Comparison of ENCODE assay signal across 8 cellular contexts in genomic region chr6:41894366-41895299, GRCh38. TPM values are rescaled to one million over a fixed set of nuclear protein-coding genes. Genes with fewer than 3 reads are reported as not detected.
DNase-seq lines count a peak whose midpoint lies in the region; ATAC-seq and TF ChIP-seq lines count a peak whose summit lies in the region.
"Had no signal": no experiment of that assay in that cellular context is flagged by ENCODE, and none has a peak within 500 bp of the region (broad histone marks: within the 10 kb centered on the region; RNA-seq: fewer than 3 reads in every experiment).

No MANE protein-coding gene starts in this region.

- no peaks in the 10 kb centered on the region for H4K20me1 ChIP-seq in Karpas-422 (ENCODE audit: insufficient read depth, low read depth, low read length)

- DNase-seq in GM12864 (ENCODE audit: low read depth), result no peak
- DNase-seq in Karpas-422, result peak; percentile 52
- peak; percentile 36 for DNase-seq in activated T-cell treated with anti-CD3 and anti-CD28 coated beads, Interleukin-2, amount 50 U/mL, for 24 hours
- no peak for DNase-seq in left ventricle myocardium superior
- DNase-seq in sigmoid colon, result no peak

- no peaks in the 10 kb centered on the region for H3K27me3 Mint-ChIP-seq in activated T-cell treated with anti-CD3 and anti-CD28 coated beads, Interleukin-2, amount 50 U/mL, for 24 hours
- H3K27me3 Mint-ChIP-seq: activated naive CD8-positive, alpha-beta T cell had no signal

- no peaks in the 10 kb centered on the region for H3K9me3 Mint-ChIP-seq in activated T-cell treated with anti-CD3 and anti-CD28 coated beads, Interleukin-2, amount 50 U/mL, for 24 hours

- no peak for TF ChIP-seq CTCF in GM12864 (IDR thresholded peaks at IDR 0.05; ENCODE audit: low read depth, low read length, missing control alignments)
- no peak for TF ChIP-seq CTCF in sigmoid colon (IDR thresholded peaks at IDR 0.05)

- no peak for TF ChIP-seq EP300 in sigmoid colon (IDR thresholded peaks at IDR 0.05)

- H3K36me3 ChIP-seq in Karpas-422 (ENCODE audit: insufficient read depth, low read length), result peaks cover 4% of the 10 kb centered on the region; the same call in 1 of the 2 replicates
- H3K36me3 ChIP-seq in sigmoid colon, result no peaks in the 10 kb centered on the region

- peaks cover 5% of the 10 kb centered on the region for H3K36me3 Mint-ChIP-seq in activated T-cell treated with anti-CD3 and anti-CD28 coated beads, Interleukin-2, amount 50 U/mL, for 24 hours (ENCODE audit: low read depth)
- H3K36me3 Mint-ChIP-seq: activated naive CD8-positive, alpha-beta T cell had no signal

- H3K27ac Mint-ChIP-seq in activated T-cell treated with anti-CD3 and anti-CD28 coated beads, Interleukin-2, amount 50 U/mL, for 24 hours, result peak overlapping the region; percentile 95

- H3K4me2 ChIP-seq in Karpas-422 (ENCODE audit: low read depth, low read length, poor library complexity, severe bottlenecking), result peak overlapping the region; percentile 74

- intact Hi-C loops in left ventricle myocardium superior (cut with micrococcal nuclease) (no loop called here), sigmoid colon (cut with DNase I) (loop anchor here (2.0 to 10.0 kb wide), 4 partner anchors 46 to 320 kb away; partner anchors contain the start of genes CCND3, MRPS10, PRICKLE4 and TOMM6)

- peak overlapping the region; percentile 64 for H3K4me3 ChIP-seq in GM12864 (ENCODE audit: low read depth, low read length)
- peak overlapping the region; percentile 72 for H3K4me3 ChIP-seq in Karpas-422 (ENCODE audit: low read length)
- peak overlapping the region; percentile 58 to 79 (median 75) for H3K4me3 ChIP-seq in sigmoid colon

- 2% methylated on average over 56 of the region's 56 CpGs for WGBS in sigmoid colon, 2 donors

- peaks cover 51% of the 10 kb centered on the region for H3K79me2 ChIP-seq in Karpas-422 (ENCODE audit: low read length)

- H3K4me1 ChIP-seq in Karpas-422 (ENCODE audit: low read length) (peaks cover 42% of the 10 kb centered on the region), sigmoid colon (peaks cover 0 to 20% (median 12%) of the 10 kb centered on the region in 4 donors)

- H2AFZ ChIP-seq in Karpas-422 (ENCODE audit: low read length), result no peak overlapping the region

- peak; percentile 35 for ATAC-seq in GM21723 (IDR thresholded peaks at IDR 0.05; ENCODE audit: unreplicated experiment)
- peak; percentile 74 for ATAC-seq in left ventricle myocardium superior
- ATAC-seq in GM18517 (IDR thresholded peaks at IDR 0.05; ENCODE audit: unreplicated experiment), result no peak

- H3K9me2 ChIP-seq in Karpas-422 (replicated peaks; ENCODE audit: insufficient read depth, low read length), result no peaks in the 10 kb centered on the region

- H3K4me1 Mint-ChIP-seq in activated T-cell treated with anti-CD3 and anti-CD28 coated beads, Interleukin-2, amount 50 U/mL, for 24 hours (ENCODE audit: low read depth), result peaks cover 12% of the 10 kb centered on the region

- H3K9ac ChIP-seq in Karpas-422 (ENCODE audit: low read length), result peak overlapping the region; percentile 75

- H3K27ac ChIP-seq in Karpas-422 (ENCODE audit: low read length) (peak overlapping the region; percentile 12; the same call in 1 of the 2 replicates), sigmoid colon (peak overlapping the region; percentile 81 to 89 (median 84))

- H3K9me3 ChIP-seq in Karpas-422 (ENCODE audit: low read length) (no peaks in the 10 kb centered on the region), sigmoid colon (no peaks in the 10 kb centered on the region)

- no peak overlapping the region for H3K4me3 Mint-ChIP-seq in activated T-cell treated with anti-CD3 and anti-CD28 coated beads, Interleukin-2, amount 50 U/mL, for 24 hours
- H3K4me3 Mint-ChIP-seq: activated naive CD8-positive, alpha-beta T cell had no signal

- H3K27me3 ChIP-seq in Karpas-422 (ENCODE audit: low read length) (no peaks in the 10 kb centered on the region), sigmoid colon (no peaks in the 10 kb centered on the region)

- no peak for TF ChIP-seq POLR2A in sigmoid colon (IDR thresholded peaks at IDR 0.05)

RNA-seq across cellular contexts. Expression of gene USP49, which starts 0.5 kb away (rescaled TPM):
- total RNA-seq in Karpas-422 (2014; rRNA removed; shearing (Covaris generic); ENCODE audit: low replicate concordance), result 6.5 and 10.7 TPM in 2 replicates
- 1.3 TPM for total RNA-seq in left ventricle myocardium superior
- 1 to 10 TPM; 2.1 to 10.0 (median 3.1) TPM for total RNA-seq in sigmoid colon
- polyA plus RNA-seq in sigmoid colon, result 1 to 10 TPM in 1 of 3 donors, under 1 TPM in 2; 0.23 to 1.9 (median 0.60) TPM

RNA-seq across cellular contexts. Expression of gene MED20, which starts 26.3 kb away (rescaled TPM):
- total RNA-seq in Karpas-422 (2014; rRNA removed; shearing (Covaris generic); ENCODE audit: low replicate concordance), result 24.1 and 31.5 TPM in 2 replicates
- total RNA-seq in left ventricle myocardium superior (18.7 TPM), sigmoid colon (10 to 100 TPM in 3 of 4 donors, 1 to 10 TPM in 1; 9.9 to 15.5 (median 13.7) TPM)
- 10 to 100 TPM in 1 of 3 donors, 1 to 10 TPM in 2; 7.8 to 14.6 (median 9.4) TPM for polyA plus RNA-seq in sigmoid colon

RNA-seq across cellular contexts. Expression of gene BYSL, which starts 26.7 kb away (rescaled TPM):
- total RNA-seq in Karpas-422 (2014; rRNA removed; shearing (Covaris generic); ENCODE audit: low replicate concordance), result 17.9 and 32.8 TPM in 2 replicates
- total RNA-seq in left ventricle myocardium superior (8.4 TPM), sigmoid colon (1 to 10 TPM; 2.9 to 5.4 (median 4.6) TPM)
- 10 to 100 TPM in 1 of 3 donors, 1 to 10 TPM in 2; 4.2 to 14.0 (median 9.6) TPM for polyA plus RNA-seq in sigmoid colon

RNA-seq across cellular contexts. Expression of gene CCND3, which starts 47.0 kb away (rescaled TPM):
- 63.5 and 74.8 TPM in 2 replicates for total RNA-seq in Karpas-422 (2014; rRNA removed; shearing (Covaris generic); ENCODE audit: low replicate concordance)
- total RNA-seq in left ventricle myocardium superior, result 52.7 TPM
- total RNA-seq in sigmoid colon, result 100 to 1,000 TPM in 3 of 4 donors, 10 to 100 TPM in 1; 75.1 to 125 (median 110) TPM
- 100 to 1,000 TPM in 1 of 3 donors, 10 to 100 TPM in 2; 43.2 to 144 (median 46.7) TPM for polyA plus RNA-seq in sigmoid colon

Comparison
In these comparisons a context has a peak if more than half of its experiments do, and no peak if none do; other contexts are left out.
1. DNase-seq: peak in Karpas-422 (single experiment) and activated T-cell treated with anti-CD3 and anti-CD28 coated beads, Interleukin-2, amount 50 U/mL, for 24 hours (single experiment); none in GM12864 (single experiment), left ventricle myocardium superior (single experiment) and sigmoid colon (single experiment).
2. Peak in every context shown above with its lines, with median percentiles within 50 percentile points of each other: H3K4me3 ChIP-seq.